In genomic region chr3:163019260-163019659, GRCh38 we compare ENCODE assay signal across 22 cellular contexts.
"Had no signal": no experiment of that assay in that cellular context is flagged by ENCODE, and none has a peak within 500 bp of the region (broad histone marks: within the 10 kb centered on the region; RNA-seq: fewer than 3 reads in every experiment).

No MANE protein-coding gene starts in this region.

- DNase-seq: colonic mucosa; cortex of kidney; effector CD8-positive, alpha-beta T cell; effector memory CD8-positive, alpha-beta T cell; endodermal cell; erythroblast; esophagus squamous epithelium; foreskin fibroblast; foreskin melanocyte; gastrocnemius medialis; glutamatergic neuron; heart right ventricle; hippocampal formation; left cardiac atrium; left ventricle myocardium superior; mammary epithelial cell; mesendoderm; midbrain had no signal

- H3K36me3 ChIP-seq: colonic mucosa, esophagus squamous epithelium, gastrocnemius medialis, heart right ventricle, left lung had no signal

- ATAC-seq: effector memory CD8-positive, alpha-beta T cell; esophagus mucosa; gastrocnemius medialis; left cardiac atrium; left lung; left ventricle myocardium superior had no signal

- H3K9me3 ChIP-seq: colonic mucosa, gastrocnemius medialis had no signal

- H3K4me3 ChIP-seq: colonic mucosa, esophagus squamous epithelium, gastrocnemius medialis, heart right ventricle, left lung, lung had no signal

- H3K4me1 ChIP-seq: colonic mucosa, esophagus squamous epithelium, gastrocnemius medialis, heart right ventricle, left lung had no signal

- H3K27ac ChIP-seq: colonic mucosa, epithelial cell of prostate, esophagus squamous epithelium, gastrocnemius medialis, heart right ventricle, left lung had no signal

- H3K27me3 ChIP-seq: colonic mucosa, esophagus squamous epithelium, gastrocnemius medialis, heart right ventricle, left lung had no signal
